In the genomic region with DNA sequence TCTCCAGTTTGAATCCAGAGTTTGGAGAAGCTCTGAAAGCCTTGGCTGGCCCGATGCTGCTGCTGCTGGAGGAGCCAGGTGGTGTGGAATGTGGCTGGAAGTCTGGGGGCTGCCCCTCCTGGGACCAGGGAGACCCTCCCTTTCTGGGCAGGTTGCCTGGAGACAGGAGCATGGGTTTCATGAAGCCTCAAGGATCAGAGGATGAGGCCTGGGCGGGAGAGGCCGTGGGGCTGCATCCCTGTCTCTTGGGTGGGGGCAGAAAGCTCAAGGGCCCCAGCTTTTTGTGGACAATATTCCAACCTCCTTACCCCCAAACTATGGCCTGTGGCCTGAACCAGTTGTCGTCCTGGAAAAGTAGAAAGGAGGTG, we compare ENCODE assay signal across 23 cellular contexts. TPM values are rescaled to one million over a fixed set of nuclear protein-coding genes. Genes with fewer than 3 reads are reported as not detected.
"Had no signal": no experiment of that assay in that cellular context is flagged by ENCODE, and none has a peak within 500 bp of the region (broad histone marks: within the 10 kb centered on the region; RNA-seq: fewer than 3 reads in every experiment).

No MANE protein-coding gene starts in this region.

- H3K9me3 Mint-ChIP-seq: activated T-cell treated with anti-CD3 and anti-CD28 coated beads, Interleukin-2, amount 50 U/mL, for 24 hours; activated T-helper 17 cell treated with anti-CD3 and anti-CD28 coated beads, Interleukin-2, amount 50 U/mL, for 72 hours; dendritic cell treated with granulocyte-macrophage colony-stimulating factor and Interleukin-4, amounts not matched to agents 40 ng/mL and 50 ng/mL, for 4 days; immature natural killer cell; stimulated activated naive CD8-positive, alpha-beta T cell treated with anti-CD3 and anti-CD28 coated beads, Interleukin-15, Interleukin-2, amounts not matched to agents 100 ng/mL and 50 ng/mL, for 24 hours; WTC11 had no signal

- H3K36me3 Mint-ChIP-seq: immature natural killer cell, WTC11 had no signal

- H3K27me3 Mint-ChIP-seq: activated T-helper 17 cell treated with anti-CD3 and anti-CD28 coated beads, Interleukin-2, amount 50 U/mL, for 72 hours; dendritic cell treated with granulocyte-macrophage colony-stimulating factor and Interleukin-4, amounts not matched to agents 40 ng/mL and 50 ng/mL, for 4 days; stimulated activated naive CD8-positive, alpha-beta T cell treated with anti-CD3 and anti-CD28 coated beads, Interleukin-15, Interleukin-2, amounts not matched to agents 100 ng/mL and 50 ng/mL, for 24 hours had no signal

- H3K4me1 Mint-ChIP-seq: activated T-helper 17 cell treated with anti-CD3 and anti-CD28 coated beads, Interleukin-2, amount 50 U/mL, for 72 hours; immature natural killer cell had no signal

- H3K27ac ChIP-seq: left lung, tibial nerve, uterus had no signal

- H3K27me3 ChIP-seq: left lung, tibial nerve, uterus had no signal

- ATAC-seq: activated T-helper 17 cell treated with anti-CD3 and anti-CD28 coated beads, Interleukin-2, amount 50 U/mL, for 72 hours; left lung; WTC11 had no signal

- H3K4me3 Mint-ChIP-seq: activated T-cell treated with anti-CD3 and anti-CD28 coated beads, Interleukin-2, amount 50 U/mL, for 24 hours; activated T-helper 17 cell treated with anti-CD3 and anti-CD28 coated beads, Interleukin-2, amount 50 U/mL, for 72 hours; dendritic cell treated with granulocyte-macrophage colony-stimulating factor and Interleukin-4, amounts not matched to agents 40 ng/mL and 50 ng/mL, for 4 days; immature natural killer cell; stimulated activated naive CD8-positive, alpha-beta T cell treated with anti-CD3 and anti-CD28 coated beads, Interleukin-15, Interleukin-2, amounts not matched to agents 100 ng/mL and 50 ng/mL, for 24 hours; WTC11 had no signal

- H3K36me3 ChIP-seq: left lung, tibial nerve, uterus had no signal

- H3K9me3 ChIP-seq: left lung, tibial nerve, uterus had no signal

- DNase-seq: activated naive CD4-positive, alpha-beta T cell treated with Interleukin-2 at 50 U/mL for 16 hours; activated T-cell treated with anti-CD3 and anti-CD28 coated beads, Interleukin-2, amount 50 U/mL, for 24 hours; amygdala; effector CD8-positive, alpha-beta T cell; erythroblast; foreskin fibroblast; immature natural killer cell; kidney glomerular epithelial cell; mammary epithelial cell; occipital lobe; retina; stimulated activated CD4-positive, alpha-beta T cell treated with anti-CD3 and anti-CD28 coated beads, Interleukin-4, amount 100 ng/mL, for 4 hours; substantia nigra; T-helper 9 cell had no signal

- H3K27ac Mint-ChIP-seq: activated T-cell treated with anti-CD3 and anti-CD28 coated beads, Interleukin-2, amount 50 U/mL, for 24 hours; activated T-helper 17 cell treated with anti-CD3 and anti-CD28 coated beads, Interleukin-2, amount 50 U/mL, for 72 hours; dendritic cell treated with granulocyte-macrophage colony-stimulating factor and Interleukin-4, amounts not matched to agents 40 ng/mL and 50 ng/mL, for 4 days; immature natural killer cell; stimulated activated naive CD8-positive, alpha-beta T cell treated with anti-CD3 and anti-CD28 coated beads, Interleukin-15, Interleukin-2, amounts not matched to agents 100 ng/mL and 50 ng/mL, for 24 hours; WTC11 had no signal

- H3K4me3 ChIP-seq: left lung, tibial nerve, uterus had no signal

- H3K4me1 ChIP-seq: left lung, tibial nerve, uterus had no signal

RNA-seq across cellular contexts. Expression of a gene that starts 10.1 kb away (rescaled TPM):
- total RNA-seq: glomerular endothelial cell; T-helper 1 cell treated with Interleukin-12 subunit alpha and Interleukin-12 subunit beta and Interleukin-4 antibody, amounts not matched to agents 30 ng/mL and 1 ng/mL, for 36 hours had no signal
- polyA plus RNA-seq: immature natural killer cell, mammary epithelial cell had no signal
